ENCODE assay signal across 8 cellular contexts in the genomic region with DNA sequence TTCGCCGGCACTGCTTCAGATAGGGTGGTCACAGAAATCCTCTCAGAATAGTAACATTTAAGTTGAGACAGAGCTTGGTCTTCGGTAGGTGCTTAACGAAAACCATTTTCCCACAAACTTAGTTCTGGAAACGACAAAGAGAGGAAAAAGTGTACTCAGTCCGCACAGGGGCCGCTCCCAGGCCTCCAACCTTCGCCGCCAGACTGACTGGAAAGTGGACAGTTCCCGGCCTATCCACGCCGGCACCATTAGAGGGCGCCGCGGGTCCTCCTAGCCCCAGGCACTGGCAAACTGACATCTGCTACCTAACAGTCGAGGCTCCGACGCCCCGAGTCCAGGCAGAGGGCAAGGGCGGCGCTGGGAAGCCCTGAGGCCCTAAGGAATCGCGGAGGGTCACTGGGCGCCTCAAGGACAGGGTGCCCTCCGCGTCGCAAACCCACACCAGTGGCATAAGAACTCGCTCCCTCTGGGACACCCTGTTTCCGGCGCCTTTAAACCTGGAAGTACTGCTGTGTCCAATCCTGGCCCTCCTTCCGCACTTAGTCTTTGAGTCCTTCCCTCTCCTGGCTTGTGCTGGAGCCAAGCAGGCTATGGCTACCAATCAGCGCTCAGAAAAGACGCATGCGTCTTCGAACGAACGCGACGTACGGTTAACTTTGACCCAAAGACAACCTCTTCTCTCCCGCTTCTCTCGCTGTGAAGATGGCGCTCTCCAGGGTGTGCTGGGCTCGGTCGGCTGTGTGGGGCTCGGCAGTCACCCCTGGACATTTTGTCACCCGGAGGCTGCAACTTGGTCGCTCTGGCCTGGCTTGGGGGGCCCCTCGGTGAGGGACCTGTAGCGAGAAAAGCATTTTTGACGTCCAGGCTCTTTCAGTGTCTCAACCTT.
DNase-seq lines count a peak whose midpoint lies in the region; ATAC-seq and TF ChIP-seq lines count a peak whose summit lies in the region.

A gene with protein sequence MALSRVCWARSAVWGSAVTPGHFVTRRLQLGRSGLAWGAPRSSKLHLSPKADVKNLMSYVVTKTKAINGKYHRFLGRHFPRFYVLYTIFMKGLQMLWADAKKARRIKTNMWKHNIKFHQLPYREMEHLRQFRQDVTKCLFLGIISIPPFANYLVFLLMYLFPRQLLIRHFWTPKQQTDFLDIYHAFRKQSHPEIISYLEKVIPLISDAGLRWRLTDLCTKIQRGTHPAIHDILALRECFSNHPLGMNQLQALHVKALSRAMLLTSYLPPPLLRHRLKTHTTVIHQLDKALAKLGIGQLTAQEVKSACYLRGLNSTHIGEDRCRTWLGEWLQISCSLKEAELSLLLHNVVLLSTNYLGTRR (plus strand): TSS at position 673 of the 886 bp plus-strand sequence. CDS start 30 bp downstream, at position 703.

- ATAC-seq in GM18511 (IDR thresholded peaks at IDR 0.05; ENCODE audit: unreplicated experiment) (peak; percentile 98), HG03039 (IDR thresholded peaks at IDR 0.05; ENCODE audit: unreplicated experiment) (peak; percentile 97)

- DNase-seq in NCI-H2081 (lab: John Stamatoyannopoulos, UW) (peak; percentile 95 to 99), T1000 (lab: John Stamatoyannopoulos, UW) (peak; percentile 94), astrocyte of the hippocampus (ENCODE audit: low read depth, low spot score) (peak; percentile 98), hippocampal formation (lab: John Stamatoyannopoulos, UW) (peak; percentile 95 to 97), retina (peak; percentile 99)

- peak; percentile 100 for TF ChIP-seq CTCF in 22Rv1 (IDR thresholded peaks at IDR 0.05)

- H3K27ac ChIP-seq in 22Rv1: peak within 1 kb of the TSS; percentile 89

Comparison
In these comparisons a context has a peak if more than half of its experiments do, and no peak if none do; other contexts are left out.
1. Peak in every context shown above with its lines: DNase-seq, ATAC-seq and H3K27ac ChIP-seq.